Comparison of ENCODE assay signal across 1 cellular context in the genomic region with DNA sequence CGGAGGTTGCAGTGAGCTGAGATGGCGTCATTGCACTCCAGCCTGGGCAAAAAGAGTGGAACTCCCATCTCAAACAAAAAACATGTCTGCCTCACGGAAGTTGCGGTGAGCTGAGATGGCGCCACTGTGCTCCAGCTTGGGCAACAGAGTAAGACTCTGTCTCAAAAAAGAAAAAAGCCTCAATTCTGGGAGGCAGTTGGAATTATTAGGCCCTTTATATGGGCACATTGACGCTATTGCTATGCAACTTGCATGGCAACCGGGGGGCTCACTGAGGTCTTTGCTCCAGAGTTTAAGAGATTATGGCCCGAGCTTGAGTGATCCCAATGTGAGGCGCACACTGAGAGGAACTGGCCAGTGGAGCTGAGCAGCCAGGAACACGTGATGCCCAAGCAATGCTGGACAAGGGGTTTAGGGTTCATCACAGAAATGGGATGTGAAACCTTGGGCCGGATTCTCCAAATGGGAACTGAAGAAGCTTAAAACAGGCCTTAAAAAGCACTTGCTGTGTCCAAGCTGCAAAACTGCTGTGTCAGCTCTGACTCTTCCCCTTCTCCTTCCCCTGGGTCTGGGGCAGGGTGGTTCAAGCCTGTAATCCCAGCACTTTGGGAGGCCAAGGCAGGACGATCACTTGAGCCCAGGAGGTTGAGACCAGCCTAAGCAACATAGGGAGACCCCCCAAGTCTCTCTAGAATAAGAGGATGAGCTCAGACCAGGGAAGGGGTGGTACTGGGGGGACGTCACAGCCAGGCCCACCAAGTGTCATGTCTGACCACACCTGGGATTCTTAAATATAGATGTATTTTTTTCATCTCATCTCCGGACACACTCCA.
A peak's percentile ranks its signal among the peaks of the same experiment; 100 is the strongest.
TF ChIP-seq lines count a peak whose summit lies in the region.

No MANE protein-coding gene starts in this region.

TF ChIP-seq in liver, 16 proteins besides CTCF, POLR2A, EP300 and RAD21 (continued from another document):
- TF ChIP-seq, protein P1, sequence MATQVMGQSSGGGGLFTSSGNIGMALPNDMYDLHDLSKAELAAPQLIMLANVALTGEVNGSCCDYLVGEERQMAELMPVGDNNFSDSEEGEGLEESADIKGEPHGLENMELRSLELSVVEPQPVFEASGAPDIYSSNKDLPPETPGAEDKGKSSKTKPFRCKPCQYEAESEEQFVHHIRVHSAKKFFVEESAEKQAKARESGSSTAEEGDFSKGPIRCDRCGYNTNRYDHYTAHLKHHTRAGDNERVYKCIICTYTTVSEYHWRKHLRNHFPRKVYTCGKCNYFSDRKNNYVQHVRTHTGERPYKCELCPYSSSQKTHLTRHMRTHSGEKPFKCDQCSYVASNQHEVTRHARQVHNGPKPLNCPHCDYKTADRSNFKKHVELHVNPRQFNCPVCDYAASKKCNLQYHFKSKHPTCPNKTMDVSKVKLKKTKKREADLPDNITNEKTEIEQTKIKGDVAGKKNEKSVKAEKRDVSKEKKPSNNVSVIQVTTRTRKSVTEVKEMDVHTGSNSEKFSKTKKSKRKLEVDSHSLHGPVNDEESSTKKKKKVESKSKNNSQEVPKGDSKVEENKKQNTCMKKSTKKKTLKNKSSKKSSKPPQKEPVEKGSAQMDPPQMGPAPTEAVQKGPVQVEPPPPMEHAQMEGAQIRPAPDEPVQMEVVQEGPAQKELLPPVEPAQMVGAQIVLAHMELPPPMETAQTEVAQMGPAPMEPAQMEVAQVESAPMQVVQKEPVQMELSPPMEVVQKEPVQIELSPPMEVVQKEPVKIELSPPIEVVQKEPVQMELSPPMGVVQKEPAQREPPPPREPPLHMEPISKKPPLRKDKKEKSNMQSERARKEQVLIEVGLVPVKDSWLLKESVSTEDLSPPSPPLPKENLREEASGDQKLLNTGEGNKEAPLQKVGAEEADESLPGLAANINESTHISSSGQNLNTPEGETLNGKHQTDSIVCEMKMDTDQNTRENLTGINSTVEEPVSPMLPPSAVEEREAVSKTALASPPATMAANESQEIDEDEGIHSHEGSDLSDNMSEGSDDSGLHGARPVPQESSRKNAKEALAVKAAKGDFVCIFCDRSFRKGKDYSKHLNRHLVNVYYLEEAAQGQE (IDR thresholded peaks at IDR 0.05), result peak; percentile 44
- TF ChIP-seq HNF4A (conservative IDR thresholded peaks at IDR 0.05) (peak in 1 of 2 donors; percentile 50), FOXA1 (IDR thresholded peaks at IDR 0.05) (no peak)
TF ChIP-seq in liver: peak in this region for 9.
